ENCODE assay signal across 15 cellular contexts in genomic region chr1:214708321-214708960, GRCh38.
"Had no signal": no experiment of that assay in that cellular context is flagged by ENCODE, and none has a peak within 500 bp of the region (broad histone marks: within the 10 kb centered on the region; RNA-seq: fewer than 3 reads in every experiment).

No MANE protein-coding gene starts in this region.

- DNase-seq: activated naive CD4-positive, alpha-beta T cell treated with Interleukin-2 at 50 U/mL for 16 hours; aorta; erythroblast; glutamatergic neuron; immature natural killer cell; left colon; lower lobe of right lung; right cardiac atrium; spleen; stomach; upper lobe of right lung had no signal

- H3K9me3 ChIP-seq: lower lobe of right lung, prostate gland, thoracic aorta, upper lobe of right lung had no signal

- H3K4me1 ChIP-seq: lower lobe of right lung, prostate gland, spleen, stomach, upper lobe of right lung had no signal

- H3K27ac ChIP-seq: lower lobe of right lung, prostate gland, spleen, stomach, thoracic aorta, upper lobe of right lung had no signal

- H3K27me3 ChIP-seq: spleen, stomach, upper lobe of right lung had no signal

- H3K4me3 ChIP-seq: lower lobe of right lung, prostate gland, spleen, stomach, thoracic aorta, upper lobe of right lung had no signal

- H3K36me3 ChIP-seq: lower lobe of right lung, prostate gland, spleen, stomach, thoracic aorta, upper lobe of right lung had no signal

- ATAC-seq: activated CD4-positive, CD25-positive, alpha-beta regulatory T cell treated with anti-CD3 and anti-CD28 coated beads, Interleukin-2, amount 50 U/mL, for 24 hours; activated T-helper 17 cell treated with anti-CD3 and anti-CD28 coated beads, Interleukin-2, amount 50 U/mL, for 72 hours; left colon; lower lobe of right lung; right cardiac atrium; upper lobe of right lung had no signal
